Comparison of ENCODE assay signal across 1 cellular context in the genomic region with DNA sequence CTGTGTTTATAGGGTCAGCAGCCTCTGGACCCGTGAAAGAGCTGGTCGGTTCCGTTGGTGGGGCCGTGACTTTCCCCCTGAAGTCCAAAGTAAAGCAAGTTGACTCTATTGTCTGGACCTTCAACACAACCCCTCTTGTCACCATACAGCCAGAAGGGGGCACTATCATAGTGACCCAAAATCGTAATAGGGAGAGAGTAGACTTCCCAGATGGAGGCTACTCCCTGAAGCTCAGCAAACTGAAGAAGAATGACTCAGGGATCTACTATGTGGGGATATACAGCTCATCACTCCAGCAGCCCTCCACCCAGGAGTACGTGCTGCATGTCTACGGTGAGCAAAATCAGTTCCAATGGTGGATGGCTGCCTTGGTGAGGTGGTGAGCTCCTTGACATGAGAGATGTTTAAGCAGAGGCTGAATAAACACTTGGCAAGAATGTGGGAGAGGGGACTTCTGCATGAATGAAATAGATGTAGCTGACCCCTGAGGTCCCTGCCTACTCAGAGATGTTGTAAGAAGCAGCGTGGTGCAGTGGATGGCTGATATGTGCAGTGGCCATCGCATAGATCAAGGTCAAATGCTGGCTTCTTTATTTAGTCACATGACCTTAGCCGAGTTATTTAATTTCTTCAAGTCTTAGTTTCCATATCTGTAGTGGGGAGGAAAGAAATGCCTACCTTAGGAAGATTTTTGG.
TF ChIP-seq lines count a peak whose summit lies in the region.

No MANE protein-coding gene starts in this region.

TF ChIP-seq in K562, 482 proteins besides CTCF, POLR2A, EP300 and RAD21:
- TF ChIP-seq MAFK (IDR thresholded peaks at IDR 0.05; ENCODE audit: low read length) (peak; percentile 38; the same call in 1 of the 2 replicates), GABPB1 (CRISPR knock-in tag; IDR thresholded peaks at IDR 0.05) (no peak), BRF1 (IDR thresholded peaks at IDR 0.05; ENCODE audit: borderline replicate concordance, extremely low read depth, insufficient read length) (no peak), MAFF (IDR thresholded peaks at IDR 0.05; ENCODE audit: low read length) (peak; percentile 12; the same call in 1 of the 2 replicates), NFE2 (IDR thresholded peaks at IDR 0.05; ENCODE audit: low read depth) (peak; percentile 40; the same call in 1 of the 2 replicates), MAFG (tag; conservative IDR thresholded peaks at IDR 0.05) (peak; percentile 44), SOX6 (IDR thresholded peaks at IDR 0.05) (no peak), CTBP1 (IDR thresholded peaks at IDR 0.05; ENCODE audit: borderline replicate concordance) (peak; percentile 40; the same call in 1 of the 2 replicates), ELF1 (tag; IDR thresholded peaks at IDR 0.05) (no peak)
- TF ChIP-seq, protein P1, sequence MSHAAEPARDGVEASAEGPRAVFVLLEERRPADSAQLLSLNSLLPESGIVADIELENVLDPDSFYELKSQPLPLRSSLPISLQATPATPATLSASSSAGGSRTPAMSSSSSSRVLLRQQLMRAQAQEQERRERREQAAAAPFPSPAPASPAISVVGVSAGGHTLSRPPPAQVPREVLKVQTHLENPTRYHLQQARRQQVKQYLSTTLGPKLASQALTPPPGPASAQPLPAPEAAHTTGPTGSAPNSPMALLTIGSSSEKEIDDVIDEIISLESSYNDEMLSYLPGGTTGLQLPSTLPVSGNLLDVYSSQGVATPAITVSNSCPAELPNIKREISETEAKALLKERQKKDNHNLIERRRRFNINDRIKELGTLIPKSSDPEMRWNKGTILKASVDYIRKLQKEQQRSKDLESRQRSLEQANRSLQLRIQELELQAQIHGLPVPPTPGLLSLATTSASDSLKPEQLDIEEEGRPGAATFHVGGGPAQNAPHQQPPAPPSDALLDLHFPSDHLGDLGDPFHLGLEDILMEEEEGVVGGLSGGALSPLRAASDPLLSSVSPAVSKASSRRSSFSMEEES (CRISPR knock-in tag; IDR thresholded peaks at IDR 0.05), result peak; percentile 85
TF ChIP-seq in K562: peak in this region for 6.
